Comparison of ENCODE assay signal across 17 cellular contexts in genomic region chr5:35717718-35718117, GRCh38.
"Had no signal": no experiment of that assay in that cellular context is flagged by ENCODE, and none has a peak within 500 bp of the region (broad histone marks: within the 10 kb centered on the region; RNA-seq: fewer than 3 reads in every experiment).

No MANE protein-coding gene starts in this region.

- H3K9me3 ChIP-seq: esophagus muscularis mucosa, sigmoid colon, thyroid gland had no signal

- H3K36me3 ChIP-seq: esophagus muscularis mucosa, sigmoid colon, thyroid gland had no signal

- DNase-seq: activated CD4-positive, alpha-beta memory T cell treated with anti-CD3 and anti-CD28 coated beads, Interleukin-2, amount 10 ng/mL, durations not matched to agents 7 days and 5 days; activated CD4-positive, alpha-beta T cell treated with anti-CD3 and anti-CD28 coated beads for 1 hour; activated CD8-positive, alpha-beta memory T cell treated with anti-CD3 and anti-CD28 coated beads, Interleukin-2, amount 10 ng/mL, durations not matched to agents 7 days and 5 days; activated naive CD4-positive, alpha-beta T cell treated with anti-CD3 and anti-CD28 coated beads for 36 hours; cerebellar nuclear complex; cortex of kidney; kidney; nucleus accumbens; sigmoid colon; stimulated activated naive B cell treated with anti-CD40 and anti-IgM and Interleukin-4, amounts not matched to agents 10 μg/mL and 1 μg/mL and 100 μg/mL, for 72 hours; T1000; thyroid gland had no signal

- ATAC-seq: activated CD8-positive, alpha-beta memory T cell treated with anti-CD3 and anti-CD28 coated beads, Interleukin-2, amount 10 ng/mL, durations not matched to agents 7 days and 5 days; left lobe of liver; natural killer cell treated with Interleukin-12 subunit alpha and Interleukin-12 subunit beta and Interleukin-15 and Interleukin-18, amount 100 ng/mL, for 72 hours; stimulated activated naive B cell treated with anti-CD40 and anti-IgM and Interleukin-4, amounts not matched to agents 10 μg/mL and 1 μg/mL and 100 μg/mL, for 72 hours had no signal

- H3K27me3 ChIP-seq: esophagus muscularis mucosa, hepatocyte, sigmoid colon, thyroid gland had no signal

- H3K27ac ChIP-seq: esophagus muscularis mucosa, hepatocyte, sigmoid colon, thyroid gland had no signal

- H3K4me1 ChIP-seq: esophagus muscularis mucosa, sigmoid colon, thyroid gland had no signal

- H3K4me3 ChIP-seq: esophagus muscularis mucosa, hepatocyte, lung, sigmoid colon, thyroid gland had no signal
